15 cellular contexts compared by ENCODE assay signal in the genomic region with DNA sequence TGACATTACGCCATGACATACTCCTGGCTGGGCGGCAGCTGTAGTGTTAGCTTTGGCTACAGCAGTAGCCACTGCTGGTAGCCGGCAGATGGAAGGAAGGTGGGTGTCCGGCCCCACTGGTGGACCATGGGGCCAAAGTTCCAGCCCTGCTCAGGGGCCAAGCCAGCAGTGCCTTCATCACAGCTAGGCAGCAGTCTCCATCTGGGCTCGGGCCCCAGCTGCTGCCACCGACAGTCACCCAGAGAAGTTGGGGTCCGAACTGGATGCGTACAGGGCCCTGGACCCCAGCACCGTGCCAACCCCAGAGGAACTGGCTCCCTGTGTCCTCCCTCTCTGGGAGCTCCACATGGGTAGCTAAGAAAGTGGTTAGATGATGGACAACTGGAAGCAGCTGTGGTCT.
A peak's percentile ranks its signal among the peaks of the same experiment; 100 is the strongest.
DNase-seq lines count a peak whose midpoint lies in the region; ATAC-seq and TF ChIP-seq lines count a peak whose summit lies in the region.
"Had no signal": no experiment of that assay in that cellular context is flagged by ENCODE, and none has a peak within 500 bp of the region (broad histone marks: within the 10 kb centered on the region; RNA-seq: fewer than 3 reads in every experiment).

No MANE protein-coding gene starts in this region.

- H3K9me3 ChIP-seq in heart left ventricle = peaks cover 0 to 22% (median 0%) of the 10 kb centered on the region in 12 donors
- H3K9me3 ChIP-seq in gastroesophageal sphincter = no peaks in the 10 kb centered on the region
- H3K9me3 ChIP-seq in aorta (ENCODE audit: control insufficient read depth, low read length) = no peaks in the 10 kb centered on the region
- H3K9me3 ChIP-seq: BE2C, Caco-2 had no signal

- H3K27ac Mint-ChIP-seq in naive thymus-derived CD8-positive, alpha-beta T cell = no peak overlapping the region
- H3K27ac Mint-ChIP-seq: CD4-positive, CD25-positive, alpha-beta regulatory T cell; CD8-positive, alpha-beta memory T cell had no signal

- no peak overlapping the region for H3K4me3 Mint-ChIP-seq in naive thymus-derived CD8-positive, alpha-beta T cell
- H3K4me3 Mint-ChIP-seq: CD4-positive, CD25-positive, alpha-beta regulatory T cell; CD8-positive, alpha-beta memory T cell had no signal

- no peak overlapping the region for H3K27ac ChIP-seq in heart left ventricle
- no peak overlapping the region for H3K27ac ChIP-seq in gastroesophageal sphincter
- no peak overlapping the region for H3K27ac ChIP-seq in aorta (ENCODE audit: low read depth in 1 of 2, low read length in 2 of 2)
- H3K27ac ChIP-seq: HL-60 had no signal

- ATAC-seq in Right ventricle myocardium inferior (no peak), heart left ventricle (no peak), gastroesophageal sphincter (peak; percentile 5), aorta (ENCODE audit: low FRiP score) (peak; percentile 15), HG02571 (IDR thresholded peaks at IDR 0.05; ENCODE audit: unreplicated experiment) (no peak)
- ATAC-seq in naive thymus-derived CD8-positive, alpha-beta T cell = no peak

- H3K27me3 Mint-ChIP-seq in naive thymus-derived CD8-positive, alpha-beta T cell = no peaks in the 10 kb centered on the region
- H3K27me3 Mint-ChIP-seq: CD4-positive, CD25-positive, alpha-beta regulatory T cell; CD8-positive, alpha-beta memory T cell had no signal

- POLR2A ChIA-PET in naive thymus-derived CD8-positive, alpha-beta T cell (lab: Charles Lee) = no interaction called here

- H3K4me3 ChIP-seq in heart left ventricle (no peak overlapping the region), gastroesophageal sphincter (no peak overlapping the region), aorta (ENCODE audit: low read length in 2 of 2) (no peak overlapping the region)
- H3K4me3 ChIP-seq: HAP-1 had no signal

- H3K4me1 Mint-ChIP-seq in naive thymus-derived CD8-positive, alpha-beta T cell = no peaks in the 10 kb centered on the region
- H3K4me1 Mint-ChIP-seq: CD4-positive, CD25-positive, alpha-beta regulatory T cell; CD8-positive, alpha-beta memory T cell had no signal

- TF ChIP-seq CTCF in heart left ventricle (IDR thresholded peaks at IDR 0.05) (no peak), gastroesophageal sphincter (IDR thresholded peaks at IDR 0.05) (no peak)

- peaks cover 0 to 22% (median 5%) of the 10 kb centered on the region in 9 donors for H3K9me3 Mint-ChIP-seq in naive thymus-derived CD8-positive, alpha-beta T cell

- intact Hi-C loops in Right ventricle myocardium inferior (cut with DNase I) = no loop called here
- intact Hi-C loops in heart left ventricle (cut with DNase I) = no loop called here
- intact Hi-C loops in aorta (cut with DNase I) = no loop called here

- WGBS in heart left ventricle, 4 donors = 86 to 92% (median 90%) methylated on average over 7 to 9 of the region's 9 CpGs
- WGBS in gastroesophageal sphincter (ENCODE audit: low coverage in 1 of 2), 2 donors = 79 to 100% methylated on average over 2 of the region's 9 CpGs
- 87 to 92% methylated on average over 9 of the region's 9 CpGs for WGBS in aorta, 2 donors

- H3K4me1 ChIP-seq in heart left ventricle = no peaks in the 10 kb centered on the region
- H3K4me1 ChIP-seq in gastroesophageal sphincter = no peaks in the 10 kb centered on the region
- H3K4me1 ChIP-seq in aorta (ENCODE audit: control insufficient read depth in 1 of 2, insufficient read depth in 2 of 2, low read length in 2 of 2) = no peaks in the 10 kb centered on the region
- H3K4me1 ChIP-seq: BE2C, Caco-2, HAP-1 had no signal

- H3K27me3 ChIP-seq in heart left ventricle (no peaks in the 10 kb centered on the region), gastroesophageal sphincter (no peaks in the 10 kb centered on the region), aorta (ENCODE audit: control insufficient read depth in 1 of 2, insufficient read depth in 2 of 2, low read length in 1 of 2) (no peaks in the 10 kb centered on the region)
- H3K27me3 ChIP-seq: BE2C had no signal

- no peak for TF ChIP-seq EP300 in gastroesophageal sphincter (IDR thresholded peaks at IDR 0.05)

- H3K36me3 Mint-ChIP-seq in naive thymus-derived CD8-positive, alpha-beta T cell = peaks cover 0 to 5% (median 0%) of the 10 kb centered on the region in 3 donors
- H3K36me3 Mint-ChIP-seq: CD4-positive, CD25-positive, alpha-beta regulatory T cell; CD8-positive, alpha-beta memory T cell had no signal

- no peaks in the 10 kb centered on the region for H3K36me3 ChIP-seq in heart left ventricle
- H3K36me3 ChIP-seq in gastroesophageal sphincter = no peaks in the 10 kb centered on the region
- H3K36me3 ChIP-seq in aorta (ENCODE audit: control insufficient read depth in 1 of 2, insufficient read depth in 2 of 2, low read length in 1 of 2) = no peaks in the 10 kb centered on the region
- H3K36me3 ChIP-seq: BE2C, HAP-1 had no signal

- TF ChIP-seq POLR2A in heart left ventricle (IDR thresholded peaks at IDR 0.05) = no peak
- TF ChIP-seq POLR2A in gastroesophageal sphincter (IDR thresholded peaks at IDR 0.05) = no peak

- DNase-seq in Right ventricle myocardium inferior (ENCODE audit: missing footprints) (peak; percentile 37), heart left ventricle (no peak), RPMI7951 (ENCODE audit: low read depth) (peak; percentile 3), aorta (no peak)
- DNase-seq in naive thymus-derived CD8-positive, alpha-beta T cell = no peak
- DNase-seq: ACHN; BE2C; C1 segment of cervical spinal cord; Caco-2; CD4-positive, CD25-positive, alpha-beta regulatory T cell; CD8-positive, alpha-beta memory T cell had no signal

Comparison
In these comparisons a context has a peak if more than half of its experiments do, and no peak if none do; other contexts are left out.
1. DNase-seq: peak in Right ventricle myocardium inferior (single experiment) and RPMI7951 (single experiment); none in heart left ventricle (0 of 5), aorta (0 of 2) and naive thymus-derived CD8-positive, alpha-beta T cell (0 of 10).
2. ATAC-seq: peak in gastroesophageal sphincter (single experiment) and aorta (single experiment); none in Right ventricle myocardium inferior (single experiment), heart left ventricle (0 of 4), naive thymus-derived CD8-positive, alpha-beta T cell (0 of 2) and HG02571 (single experiment).